Comparison of ENCODE assay signal across 3 cellular contexts in the genomic region with DNA sequence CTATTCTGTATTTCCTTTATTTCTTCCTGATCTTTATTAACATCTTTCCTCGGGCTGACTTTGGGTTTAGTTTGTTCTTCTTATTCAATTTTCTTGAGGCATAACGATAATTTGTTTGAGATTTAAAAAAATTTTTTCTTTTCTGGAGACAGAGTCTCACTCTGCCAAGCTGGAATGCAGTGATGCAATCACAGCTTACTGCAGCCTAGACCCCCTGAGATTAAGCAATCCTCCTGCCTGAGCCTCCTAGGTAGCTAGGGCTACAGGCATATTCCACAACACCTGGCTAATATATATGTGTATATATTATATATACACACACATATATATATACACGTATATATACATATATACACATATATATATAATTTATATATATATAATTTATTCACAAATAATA.
TF ChIP-seq lines count a peak whose summit lies in the region.

No MANE protein-coding gene starts in this region.

TF ChIP-seq in GM23338, 12 proteins besides CTCF, POLR2A, EP300 and RAD21 (continues in another document):
- TF ChIP-seq EZH2 (IDR thresholded peaks at IDR 0.05; ENCODE audit: low read depth, unreplicated experiment) = no peak
- TF ChIP-seq JUNB (IDR thresholded peaks at IDR 0.05; ENCODE audit: unreplicated experiment) = no peak
- no peak for TF ChIP-seq EZH2phosphoT487 (IDR thresholded peaks at IDR 0.05; ENCODE audit: unreplicated experiment)
- TF ChIP-seq, protein P1, sequence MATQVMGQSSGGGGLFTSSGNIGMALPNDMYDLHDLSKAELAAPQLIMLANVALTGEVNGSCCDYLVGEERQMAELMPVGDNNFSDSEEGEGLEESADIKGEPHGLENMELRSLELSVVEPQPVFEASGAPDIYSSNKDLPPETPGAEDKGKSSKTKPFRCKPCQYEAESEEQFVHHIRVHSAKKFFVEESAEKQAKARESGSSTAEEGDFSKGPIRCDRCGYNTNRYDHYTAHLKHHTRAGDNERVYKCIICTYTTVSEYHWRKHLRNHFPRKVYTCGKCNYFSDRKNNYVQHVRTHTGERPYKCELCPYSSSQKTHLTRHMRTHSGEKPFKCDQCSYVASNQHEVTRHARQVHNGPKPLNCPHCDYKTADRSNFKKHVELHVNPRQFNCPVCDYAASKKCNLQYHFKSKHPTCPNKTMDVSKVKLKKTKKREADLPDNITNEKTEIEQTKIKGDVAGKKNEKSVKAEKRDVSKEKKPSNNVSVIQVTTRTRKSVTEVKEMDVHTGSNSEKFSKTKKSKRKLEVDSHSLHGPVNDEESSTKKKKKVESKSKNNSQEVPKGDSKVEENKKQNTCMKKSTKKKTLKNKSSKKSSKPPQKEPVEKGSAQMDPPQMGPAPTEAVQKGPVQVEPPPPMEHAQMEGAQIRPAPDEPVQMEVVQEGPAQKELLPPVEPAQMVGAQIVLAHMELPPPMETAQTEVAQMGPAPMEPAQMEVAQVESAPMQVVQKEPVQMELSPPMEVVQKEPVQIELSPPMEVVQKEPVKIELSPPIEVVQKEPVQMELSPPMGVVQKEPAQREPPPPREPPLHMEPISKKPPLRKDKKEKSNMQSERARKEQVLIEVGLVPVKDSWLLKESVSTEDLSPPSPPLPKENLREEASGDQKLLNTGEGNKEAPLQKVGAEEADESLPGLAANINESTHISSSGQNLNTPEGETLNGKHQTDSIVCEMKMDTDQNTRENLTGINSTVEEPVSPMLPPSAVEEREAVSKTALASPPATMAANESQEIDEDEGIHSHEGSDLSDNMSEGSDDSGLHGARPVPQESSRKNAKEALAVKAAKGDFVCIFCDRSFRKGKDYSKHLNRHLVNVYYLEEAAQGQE (IDR thresholded peaks at IDR 0.05; ENCODE audit: unreplicated experiment) = no peak
- no peak for TF ChIP-seq STAT1 (IDR thresholded peaks at IDR 0.05; ENCODE audit: unreplicated experiment)
- no peak for TF ChIP-seq NANOG (IDR thresholded peaks at IDR 0.05; ENCODE audit: borderline replicate concordance)
- no peak for TF ChIP-seq CREB1 (CRISPR knock-in tag; IDR thresholded peaks at IDR 0.05; ENCODE audit: low read depth)
- no peak for TF ChIP-seq ZNF114 (CRISPR knock-in tag; IDR thresholded peaks at IDR 0.05)

TF ChIP-seq in IMR-90, 13 proteins besides CTCF, POLR2A, EP300 and RAD21:
- no peak for TF ChIP-seq BHLHE40 (IDR thresholded peaks at IDR 0.05; ENCODE audit: low read depth, low read length)
- no peak for TF ChIP-seq NFE2L2 (IDR thresholded peaks at IDR 0.05; ENCODE audit: low read depth, low read length)
- no peak for TF ChIP-seq MAZ (IDR thresholded peaks at IDR 0.05; ENCODE audit: borderline replicate concordance, low read depth, low read length)
- TF ChIP-seq, protein P2, sequence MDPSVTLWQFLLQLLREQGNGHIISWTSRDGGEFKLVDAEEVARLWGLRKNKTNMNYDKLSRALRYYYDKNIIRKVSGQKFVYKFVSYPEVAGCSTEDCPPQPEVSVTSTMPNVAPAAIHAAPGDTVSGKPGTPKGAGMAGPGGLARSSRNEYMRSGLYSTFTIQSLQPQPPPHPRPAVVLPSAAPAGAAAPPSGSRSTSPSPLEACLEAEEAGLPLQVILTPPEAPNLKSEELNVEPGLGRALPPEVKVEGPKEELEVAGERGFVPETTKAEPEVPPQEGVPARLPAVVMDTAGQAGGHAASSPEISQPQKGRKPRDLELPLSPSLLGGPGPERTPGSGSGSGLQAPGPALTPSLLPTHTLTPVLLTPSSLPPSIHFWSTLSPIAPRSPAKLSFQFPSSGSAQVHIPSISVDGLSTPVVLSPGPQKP (IDR thresholded peaks at IDR 0.05; ENCODE audit: borderline replicate concordance, low read depth, low read length) = no peak
- no peak for TF ChIP-seq SMC3 (IDR thresholded peaks at IDR 0.05; ENCODE audit: low read depth, low read length)
- TF ChIP-seq CHD1 (IDR thresholded peaks at IDR 0.05; ENCODE audit: low read depth, low read length) = no peak
- TF ChIP-seq CEBPB (IDR thresholded peaks at IDR 0.05; ENCODE audit: low read depth, low read length) = peak; percentile 16; the same call in 1 of the 2 replicates

TF ChIP-seq in H1, 55 proteins besides CTCF, POLR2A, EP300 and RAD21:
- TF ChIP-seq TEAD4 (IDR thresholded peaks at IDR 0.05; ENCODE audit: low read depth, low read length) = peak; percentile 53; the same call in 1 of the 2 replicates
- TF ChIP-seq CEBPB (IDR thresholded peaks at IDR 0.05; ENCODE audit: low read depth, low read length) = peak; percentile 96
- no peak for TF ChIP-seq KDM4A (IDR thresholded peaks at IDR 0.05; ENCODE audit: low read depth, low read length, severe bottlenecking)
- TF ChIP-seq, protein P3, sequence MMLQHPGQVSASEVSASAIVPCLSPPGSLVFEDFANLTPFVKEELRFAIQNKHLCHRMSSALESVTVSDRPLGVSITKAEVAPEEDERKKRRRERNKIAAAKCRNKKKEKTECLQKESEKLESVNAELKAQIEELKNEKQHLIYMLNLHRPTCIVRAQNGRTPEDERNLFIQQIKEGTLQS (IDR thresholded peaks at IDR 0.05; ENCODE audit: insufficient read depth, low read depth, low read length) = peak; percentile 68
